Comparison of ENCODE assay signal across 12 cellular contexts in genomic region chr6:169782966-169783760, GRCh38. TPM values are rescaled to one million over a fixed set of nuclear protein-coding genes. Genes with fewer than 3 reads are reported as not detected.
A peak's percentile ranks its signal among the peaks of the same experiment; 100 is the strongest.
DNase-seq lines count a peak whose midpoint lies in the region; ATAC-seq lines count a peak whose summit lies in the region.
"Had no signal": no experiment of that assay in that cellular context is flagged by ENCODE, and none has a peak within 500 bp of the region (broad histone marks: within the 10 kb centered on the region; RNA-seq: fewer than 3 reads in every experiment).

No MANE protein-coding gene starts in this region.

- DNase-seq in activated effector memory CD4-positive, alpha-beta T cell treated with anti-CD3 and anti-CD28 coated beads, Interleukin-2, amount 50 U/mL, for 16 hours: peak; percentile 42
- DNase-seq in activated effector memory CD4-positive, alpha-beta T cell treated with Interleukin-2 at 50 U/mL for 16 hours: no peak
- DNase-seq in ecto neural progenitor cell (ENCODE audit: low spot score) (peak; percentile 26), left lobe of liver (ENCODE audit: low spot score) (peak; percentile 23), ureter (ENCODE audit: low spot score) (peak; percentile 32), HCEC 1CT (no peak), SW 1271 (lab: John Stamatoyannopoulos, UW) (no peak)
- DNase-seq: H7, NCI-H146, NCI-H2227 treated with DMSO at 0.1 percent for 48 hours, NCI-H524 treated with DMSO at 0.1 percent for 48 hours had no signal

- ATAC-seq in left lobe of liver: no peak
- ATAC-seq in HG03354 (IDR thresholded peaks at IDR 0.05; ENCODE audit: poor library complexity, severe bottlenecking, unreplicated experiment): no peak

RNA-seq across cellular contexts. Expression of gene ERMARD, which starts 31.7 kb away (rescaled TPM):
- total RNA-seq in left lobe of liver (16.3 TPM), ureter (35.6 TPM)

RNA-seq across cellular contexts. Expression of gene DYNLT2, which starts 31.8 kb away (rescaled TPM):
- total RNA-seq in left lobe of liver (0.60 TPM), ureter (3.8 TPM)

RNA-seq across cellular contexts. Expression of gene PHF10, which starts 58.9 kb away (rescaled TPM):
- total RNA-seq in left lobe of liver (19.6 TPM), ureter (45.0 TPM)

Comparison
In these comparisons a context has a peak if more than half of its experiments do, and no peak if none do; other contexts are left out.
1. DNase-seq: peak in activated effector memory CD4-positive, alpha-beta T cell treated with anti-CD3 and anti-CD28 coated beads, Interleukin-2, amount 50 U/mL, for 16 hours (single experiment), ecto neural progenitor cell (single experiment), left lobe of liver (single experiment) and ureter (single experiment); none in activated effector memory CD4-positive, alpha-beta T cell treated with Interleukin-2 at 50 U/mL for 16 hours (single experiment), HCEC 1CT (single experiment) and SW 1271 (0 of 2).